21 cellular contexts compared by ENCODE assay signal in the genomic region with DNA sequence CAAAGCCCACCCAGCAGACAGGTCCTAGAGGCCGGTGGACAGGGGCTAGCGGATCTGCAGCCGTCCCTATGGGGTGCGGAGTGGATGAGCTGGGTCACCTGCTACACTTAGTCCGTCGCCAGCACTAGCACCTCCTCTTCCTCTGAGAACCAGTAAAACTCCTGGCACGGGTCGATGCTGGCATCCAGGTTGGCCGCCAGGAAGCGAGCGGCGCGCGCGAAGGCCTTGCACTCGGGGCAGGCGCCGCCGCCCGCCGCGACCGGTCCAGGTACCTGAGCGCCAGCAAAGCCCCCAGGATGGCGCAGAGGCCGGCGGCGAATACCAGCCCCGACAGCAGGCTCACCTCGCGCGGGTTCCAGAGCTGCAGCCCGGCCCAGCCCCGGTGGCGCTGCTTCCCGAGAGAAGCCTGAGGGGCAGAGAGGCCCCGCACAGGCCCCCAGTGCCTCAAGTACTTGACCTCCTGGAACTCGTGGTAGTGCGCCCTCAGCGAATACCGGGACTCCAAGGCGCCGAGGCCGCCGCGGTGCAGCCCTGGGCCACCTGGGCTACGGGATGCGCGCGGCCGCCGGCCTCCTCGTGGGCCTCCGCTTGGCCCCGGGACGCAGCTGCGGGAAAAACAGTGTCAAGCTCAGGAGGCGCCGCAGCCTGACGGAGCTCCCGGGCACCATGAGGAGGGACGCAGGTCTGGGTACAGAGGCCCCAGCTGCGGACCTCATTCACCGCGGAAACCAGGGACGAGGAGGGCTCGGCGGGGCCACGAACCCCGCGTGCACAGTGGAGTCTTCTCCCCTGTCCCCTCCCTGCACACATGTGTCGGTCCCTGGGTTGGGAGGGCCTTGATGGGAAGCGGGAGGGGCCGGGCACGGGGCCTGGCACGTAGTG. TPM values are rescaled to one million over a fixed set of nuclear protein-coding genes. Genes with fewer than 3 reads are reported as not detected.
DNase-seq lines count a peak whose midpoint lies in the region; ATAC-seq and TF ChIP-seq lines count a peak whose summit lies in the region.
"Had no signal": no experiment of that assay in that cellular context is flagged by ENCODE, and none has a peak within 500 bp of the region (broad histone marks: within the 10 kb centered on the region; RNA-seq: fewer than 3 reads in every experiment).

No MANE protein-coding gene starts in this region.

- DNase-seq in DMS53 (lab: John Stamatoyannopoulos, UW): peak; percentile 80
- no peak for DNase-seq in DMS53 treated with DMSO at 0.1 percent for 48 hours (lab: John Stamatoyannopoulos, UW; ENCODE audit: unreplicated experiment)
- DNase-seq in CD14-positive monocyte (ENCODE audit: low spot score): peak; percentile 16
- no peak for DNase-seq in T-helper 17 cell
- peak; percentile 27 to 73 for DNase-seq in left lung
- no peak for DNase-seq in NCI-H128 (lab: John Stamatoyannopoulos, UW; ENCODE audit: unreplicated experiment)
- DNase-seq in NCI-H1092 treated with DMSO at 0.1 percent for 48 hours (lab: John Stamatoyannopoulos, UW): no peak
- DNase-seq: activated CD4-positive, alpha-beta memory T cell treated with anti-CD3 and anti-CD28 coated beads, Interleukin-2, amount 10 ng/mL, durations not matched to agents 7 days and 5 days; COR-L47; mesendoderm; NCI-H526 treated with DMSO at 0.1 percent for 48 hours; SHP77; stimulated activated CD4-positive, alpha-beta T cell treated with anti-CD3 and anti-CD28 coated beads, Interleukin-12 subunit alpha, Interleukin-12 subunit beta, amount 100 ng/mL, for 4 hours; T-helper 9 cell had no signal

- H3K27me3 Mint-ChIP-seq in CD14-positive monocyte (ENCODE audit: low read depth in 3 of 3) (peaks cover 43 to 74% (median 47%) of the 10 kb centered on the region in 3 donors), T-helper 17 cell (peaks cover 22% of the 10 kb centered on the region)

- H3K4me3 Mint-ChIP-seq in CD14-positive monocyte: peak overlapping the region in 1 of 2 donors; percentile 79
- H3K4me3 Mint-ChIP-seq in T-helper 17 cell: peak overlapping the region; percentile 58
- H3K4me3 Mint-ChIP-seq: activated CD4-positive, alpha-beta memory T cell treated with anti-CD3 and anti-CD28 coated beads, Interleukin-2, amount 10 ng/mL, durations not matched to agents 7 days and 5 days had no signal

- H3K4me1 Mint-ChIP-seq in CD14-positive monocyte: no peaks in the 10 kb centered on the region
- H3K4me1 Mint-ChIP-seq in T-helper 17 cell: peaks cover 8% of the 10 kb centered on the region

- H3K27ac Mint-ChIP-seq in CD14-positive monocyte (no peak overlapping the region), T-helper 17 cell (no peak overlapping the region)
- H3K27ac Mint-ChIP-seq: activated CD4-positive, alpha-beta memory T cell treated with anti-CD3 and anti-CD28 coated beads, Interleukin-2, amount 10 ng/mL, durations not matched to agents 7 days and 5 days had no signal

- no peaks in the 10 kb centered on the region for H3K36me3 ChIP-seq in left lung
- H3K36me3 ChIP-seq: adrenal gland, thoracic aorta had no signal

- peaks cover 32 to 77% of the 10 kb centered on the region in 2 donors for H3K27me3 ChIP-seq in left lung

- H3K4me3 ChIP-seq in left lung: no peak overlapping the region
- H3K4me3 ChIP-seq: adrenal gland, coronary artery, thoracic aorta had no signal

- ATAC-seq in T-helper 17 cell (no peak), left lung (peak; percentile 55), HG02610 (IDR thresholded peaks at IDR 0.05; ENCODE audit: unreplicated experiment) (no peak)

- H3K27ac ChIP-seq in left lung: no peak overlapping the region
- H3K27ac ChIP-seq: adrenal gland, coronary artery, thoracic aorta had no signal

- intact Hi-C loops in CD14-positive monocyte (cut with micrococcal nuclease) (no loop called here), left lung (cut with DNase I) (no loop called here)

- no peaks in the 10 kb centered on the region for H3K36me3 Mint-ChIP-seq in CD14-positive monocyte
- H3K36me3 Mint-ChIP-seq in T-helper 17 cell (ENCODE audit: low read depth): no peaks in the 10 kb centered on the region

- no peak for TF ChIP-seq CTCF in CD14-positive monocyte (IDR thresholded peaks at IDR 0.05)
- TF ChIP-seq CTCF in left lung (IDR thresholded peaks at IDR 0.05): no peak

- H3K9me3 ChIP-seq in T-helper 17 cell (ENCODE audit: control insufficient read depth, low read length, poor library complexity, severe bottlenecking) (no peaks in the 10 kb centered on the region), left lung (no peaks in the 10 kb centered on the region)
- H3K9me3 ChIP-seq: adrenal gland, thoracic aorta had no signal

- peaks cover 0 to 3% of the 10 kb centered on the region in 2 donors for H3K4me1 ChIP-seq in left lung

- H3K9me3 Mint-ChIP-seq in CD14-positive monocyte: peaks cover 0 to 11% (median under 1%) of the 10 kb centered on the region in 7 donors
- H3K9me3 Mint-ChIP-seq: activated CD4-positive, alpha-beta memory T cell treated with anti-CD3 and anti-CD28 coated beads, Interleukin-2, amount 10 ng/mL, durations not matched to agents 7 days and 5 days had no signal

RNA-seq across cellular contexts. Expression of a gene that starts 27.5 kb away (rescaled TPM):
- not detected for polyA plus RNA-seq in CD14-positive monocyte
- total RNA-seq in T-helper 17 cell (under 1 TPM; 0.29 to 0.45 TPM), left lung (10 to 100 TPM in 1 of 2 donors, 1 to 10 TPM in 1; 3.1 to 14.1 TPM)
- total RNA-seq: activated CD4-positive, alpha-beta memory T cell treated with anti-CD3 and anti-CD28 coated beads, Interleukin-2, amount 10 ng/mL, durations not matched to agents 7 days and 5 days; adrenal gland; osteocyte; thoracic aorta had no signal
- polyA plus RNA-seq: adrenal gland had no signal

RNA-seq across cellular contexts. Expression of a gene that starts 55.6 kb away (rescaled TPM):
- polyA plus RNA-seq in CD14-positive monocyte: not detected
- total RNA-seq in T-helper 17 cell (not detected), left lung (under 1 TPM in 1 of 2 donors, not detected in 1; 0.16 TPM)
- total RNA-seq: A172; activated CD4-positive, alpha-beta memory T cell treated with anti-CD3 and anti-CD28 coated beads, Interleukin-2, amount 10 ng/mL, durations not matched to agents 7 days and 5 days; adrenal gland; HT-29; osteocyte; thoracic aorta had no signal
- polyA plus RNA-seq: adrenal gland had no signal

Comparison
In these comparisons a context has a peak if more than half of its experiments do, and no peak if none do; other contexts are left out.
1. DNase-seq: peak in DMS53 (single experiment), CD14-positive monocyte (single experiment) and left lung (2 of 2); none in DMS53 treated with DMSO at 0.1 percent for 48 hours (single experiment), T-helper 17 cell (0 of 3), NCI-H128 (single experiment) and NCI-H1092 treated with DMSO at 0.1 percent for 48 hours (single experiment).